Comparison of ENCODE assay signal across 8 cellular contexts in genomic region chr1:1889090-1889750, GRCh38. TPM values are rescaled to one million over a fixed set of nuclear protein-coding genes. Genes with fewer than 3 reads are reported as not detected.
DNase-seq lines count a peak whose midpoint lies in the region; ATAC-seq, FAIRE-seq and TF ChIP-seq lines count a peak whose summit lies in the region.

No MANE protein-coding gene starts in this region.

- H3K9me3 ChIP-seq in heart right ventricle (no peaks in the 10 kb centered on the region), astrocyte (ENCODE audit: insufficient read depth, low read depth, low read length) (no peaks in the 10 kb centered on the region), uterus (no peaks in the 10 kb centered on the region)

- peak overlapping the region; percentile 47 to 98 (median 88) for H3K4me3 ChIP-seq in heart right ventricle
- H3K4me3 ChIP-seq in astrocyte (ENCODE audit: insufficient read depth, low read depth, low read length) = peak overlapping the region; percentile 90
- peak overlapping the region; percentile 72 for H3K4me3 ChIP-seq in lower leg skin (ENCODE audit: low read depth, poor library complexity, severe bottlenecking)
- peak overlapping the region; percentile 74 to 93 for H3K4me3 ChIP-seq in uterus

- H3K79me2 ChIP-seq in astrocyte (ENCODE audit: insufficient read depth, low read length) = peaks cover 75% of the 10 kb centered on the region

- 16 to 19% methylated on average over 9 of the region's 9 CpGs for WGBS in heart right ventricle, 2 donors
- 11 to 14% methylated on average over 9 of the region's 9 CpGs for WGBS in lower leg skin, 2 donors

- DNase-seq in heart right ventricle (no peak), Right ventricle myocardium inferior (ENCODE audit: missing footprints) (no peak), astrocyte (ENCODE audit: low read depth) (no peak), lower leg skin (ENCODE audit: low spot score in 2 of 2) (no peak), uterus (no peak), amygdala (lab: John Stamatoyannopoulos, UW) (no peak), ACHN (no peak)

- H3K4me2 ChIP-seq in astrocyte (ENCODE audit: low read length) = peak overlapping the region; percentile 91

- peaks cover 15% of the 10 kb centered on the region for H3K36me3 Mint-ChIP-seq in astrocyte (ENCODE audit: low read depth, unreplicated experiment)

- peak overlapping the region; percentile 99 for H3K9ac ChIP-seq in astrocyte (ENCODE audit: low read length)

- no peak for TF ChIP-seq CTCF in heart right ventricle (IDR thresholded peaks at IDR 0.05)
- TF ChIP-seq CTCF in astrocyte (IDR thresholded peaks at IDR 0.05; ENCODE audit: insufficient read depth, low read depth, low read length) = no peak
- no peak for TF ChIP-seq CTCF in lower leg skin (IDR thresholded peaks at IDR 0.05)
- no peak for TF ChIP-seq CTCF in uterus (IDR thresholded peaks at IDR 0.05)

- peaks cover 0 to 11% (median 0%) of the 10 kb centered on the region in 9 donors for H3K36me3 ChIP-seq in heart right ventricle
- no peaks in the 10 kb centered on the region for H3K36me3 ChIP-seq in astrocyte (ENCODE audit: insufficient read depth, low read length)
- no peaks in the 10 kb centered on the region for H3K36me3 ChIP-seq in uterus

- ATAC-seq in heart right ventricle (no peak), Right ventricle myocardium inferior (no peak), GM21737 (IDR thresholded peaks at IDR 0.05; ENCODE audit: unreplicated experiment) (no peak)

- in situ Hi-C loops in ACHN (cut with HindIII; ENCODE audit: low pct_ligation_motif_present, low pct_unique_long_range_greater_than_20kb, low sequenced_read_pairs) = loop anchor here (10.0 kb wide), 1 partner anchor 64 kb away; no protein-coding TSS in a partner anchor

- intact Hi-C loops in heart right ventricle (cut with DNase I) (loop anchor here in 5 of 10 donors (2.0 to 10.0 kb wide), 4 partner anchors 30 to 102 kb away; no protein-coding TSS in a partner anchor), Right ventricle myocardium inferior (cut with DNase I) (no loop called here), lower leg skin (cut with DNase I; ENCODE audit: low total_unique reads) (no loop called here), uterus (cut with DNase I; ENCODE audit: low total_unique reads) (no loop called here)

- H3K9me3 Mint-ChIP-seq in astrocyte (ENCODE audit: unreplicated experiment) = no peaks in the 10 kb centered on the region

- no peak for FAIRE-seq in astrocyte (lab: Jason Lieb, UNC)

- H3K27me3 ChIP-seq in heart right ventricle = no peaks in the 10 kb centered on the region
- H3K27me3 ChIP-seq in astrocyte (ENCODE audit: insufficient read depth, low read length) = no peaks in the 10 kb centered on the region
- no peaks in the 10 kb centered on the region for H3K27me3 ChIP-seq in uterus

- no peak overlapping the region for H2AFZ ChIP-seq in astrocyte (ENCODE audit: low read depth, low read length)

- H3K4me1 Mint-ChIP-seq in astrocyte (ENCODE audit: low read depth, unreplicated experiment) = peaks cover 21% of the 10 kb centered on the region

- peaks cover 60% of the 10 kb centered on the region for H4K20me1 ChIP-seq in astrocyte (ENCODE audit: insufficient read depth, low read length)

- H3K27ac Mint-ChIP-seq in astrocyte (ENCODE audit: unreplicated experiment) = peak overlapping the region; percentile 83

- H3K27ac ChIP-seq in heart right ventricle = peak overlapping the region in 9 of 10 donors; percentile 91 to 99 (median 96)
- peak overlapping the region; percentile 92 for H3K27ac ChIP-seq in astrocyte (ENCODE audit: low read depth, low read length)
- H3K27ac ChIP-seq in uterus = peak overlapping the region; percentile 97 to 99

- H3K4me3 Mint-ChIP-seq in astrocyte (ENCODE audit: unreplicated experiment) = peak overlapping the region; percentile 96

- no peak for TF ChIP-seq POLR2A in lower leg skin (IDR thresholded peaks at IDR 0.05)
- TF ChIP-seq POLR2A in uterus (IDR thresholded peaks at IDR 0.05) = no peak

- H3K4me1 ChIP-seq in heart right ventricle (peaks cover 21 to 80% (median 64%) of the 10 kb centered on the region in 9 donors), astrocyte (ENCODE audit: insufficient read depth, low read length) (peaks cover 23% of the 10 kb centered on the region), uterus (peaks cover 5 to 10% of the 10 kb centered on the region in 2 donors)

- no peaks in the 10 kb centered on the region for H3K27me3 Mint-ChIP-seq in astrocyte (ENCODE audit: low read depth, unreplicated experiment)

RNA-seq across cellular contexts. Expression of gene GNB1, which starts 1.7 kb away (rescaled TPM):
- 100 to 1,000 TPM; 139 to 228 (median 174) TPM for total RNA-seq in heart right ventricle
- polyA plus RNA-seq in heart right ventricle = 100 to 1,000 TPM in 1 of 2 donors, 10 to 100 TPM in 1; 64.9 to 109 TPM
- 182 TPM for total RNA-seq in Right ventricle myocardium inferior
- total RNA-seq in astrocyte = 583 and 602 TPM in 2 replicates
- total RNA-seq in lower leg skin = 100 to 1,000 TPM; 103 to 141 (median 123) TPM
- 100 to 1,000 TPM in 2 of 4 donors, 10 to 100 TPM in 2; 50.2 to 320 (median 104) TPM for total RNA-seq in uterus

RNA-seq across cellular contexts. Expression of gene CALML6, which starts 25.8 kb away (rescaled TPM):
- total RNA-seq in heart right ventricle (under 1 TPM in 2 of 10 donors, not detected in 8; 0.20 TPM), Right ventricle myocardium inferior (not detected), astrocyte (0.91 and 1.4 TPM in 2 replicates), lower leg skin (under 1 TPM; 0.13 to 0.89 (median 0.65) TPM), uterus (under 1 TPM in 1 of 4 donors, not detected in 3; 0.58 TPM)
- polyA plus RNA-seq in heart right ventricle = under 1 TPM; 0.09 to 0.88 TPM

RNA-seq across cellular contexts. Expression of gene TMEM52, which starts 29.9 kb away (rescaled TPM):
- total RNA-seq in heart right ventricle (1 to 10 TPM in 6 of 10 donors, under 1 TPM in 2, not detected in 2; 0.58 to 3.1 (median 1.9) TPM), Right ventricle myocardium inferior (1.2 TPM), astrocyte (0.84 and 1.4 TPM in 2 replicates), lower leg skin (1 to 10 TPM; 2.9 to 6.4 (median 4.1) TPM), uterus (1 to 10 TPM in 1 of 4 donors, not detected in 3; 1.7 TPM)
- 10 to 100 TPM in 1 of 2 donors, 1 to 10 TPM in 1; 1.0 to 11.5 TPM for polyA plus RNA-seq in heart right ventricle
